ENCODE assay signal across 8 cellular contexts in genomic region chr12:49232940-49233841, GRCh38. TPM values are rescaled to one million over a fixed set of nuclear protein-coding genes. Genes with fewer than 3 reads are reported as not detected.
A peak's percentile ranks its signal among the peaks of the same experiment; 100 is the strongest.
DNase-seq lines count a peak whose midpoint lies in the region; ATAC-seq and TF ChIP-seq lines count a peak whose summit lies in the region.

No MANE protein-coding gene starts in this region.

- H2AFZ ChIP-seq in ACC112 (ENCODE audit: low read length, unreplicated experiment): peak overlapping the region; percentile 37

- H3K79me2 ChIP-seq in ACC112 (ENCODE audit: control insufficient read depth, insufficient read depth, low read length, unreplicated experiment): no peaks in the 10 kb centered on the region

- H3K27ac ChIP-seq in ACC112 (ENCODE audit: low read depth, low read length) (no peak overlapping the region), HL-60 (replicated peaks) (peak overlapping the region; percentile 97), muscle layer of duodenum (ENCODE audit: low read length) (peak overlapping the region; percentile 95)

- H3K9me3 ChIP-seq in muscle layer of duodenum (ENCODE audit: control insufficient read depth in 1 of 2, low read length in 2 of 2): no peaks in the 10 kb centered on the region

- H3K27me3 Mint-ChIP-seq in endothelial cell (ENCODE audit: unreplicated experiment): peaks cover 5% of the 10 kb centered on the region

- H3K9me3 Mint-ChIP-seq in endothelial cell (ENCODE audit: unreplicated experiment): no peaks in the 10 kb centered on the region

- H3K27ac Mint-ChIP-seq in endothelial cell (ENCODE audit: unreplicated experiment): peak overlapping the region; percentile 74

- no peak for ATAC-seq in HG02571 (IDR thresholded peaks at IDR 0.05; ENCODE audit: unreplicated experiment)
- no peak for ATAC-seq in GM18511 (IDR thresholded peaks at IDR 0.05; ENCODE audit: unreplicated experiment)

- H3K4me1 ChIP-seq in ACC112 (ENCODE audit: control insufficient read depth, insufficient read depth, low read length, unreplicated experiment): peaks cover 15% of the 10 kb centered on the region
- H3K4me1 ChIP-seq in muscle layer of duodenum (ENCODE audit: control insufficient read depth in 1 of 2, insufficient read depth in 2 of 2, low read length in 2 of 2): peaks cover 3 to 28% of the 10 kb centered on the region in 2 donors

- TF ChIP-seq CTCF in HL-60 (IDR thresholded peaks at IDR 0.05; ENCODE audit: insufficient read depth, low read length): no peak
- no peak for TF ChIP-seq CTCF in endothelial cell (IDR thresholded peaks at IDR 0.05; ENCODE audit: unreplicated experiment)
- no peak for TF ChIP-seq CTCF in GM13976 (IDR thresholded peaks at IDR 0.05; ENCODE audit: borderline replicate concordance, control extremely low read depth, extremely low read depth, insufficient read depth, missing control alignments)

- DNase-seq in HL-60 (ENCODE audit: low read depth in 1 of 2, low spot score in 1 of 2) (peak in 1 of 2 experiments; percentile 28), OCI-M1 (lab: John Stamatoyannopoulos, UW) (peak; percentile 94), endothelial cell (ENCODE audit: low spot score) (peak; percentile 57), GM13976 (ENCODE audit: low spot score) (no peak)

- H3K4me1 Mint-ChIP-seq in endothelial cell (ENCODE audit: unreplicated experiment): peaks cover 13% of the 10 kb centered on the region

- H3K4me3 Mint-ChIP-seq in endothelial cell (ENCODE audit: unreplicated experiment): peak overlapping the region; percentile 73

- H3K27me3 ChIP-seq in ACC112 (ENCODE audit: insufficient read depth, low read length): no peaks in the 10 kb centered on the region
- no peaks in the 10 kb centered on the region for H3K27me3 ChIP-seq in HL-60 (ENCODE audit: insufficient read depth, poor library complexity, severe bottlenecking)
- H3K27me3 ChIP-seq in muscle layer of duodenum (ENCODE audit: low read depth, low read length): no peaks in the 10 kb centered on the region

- no peaks in the 10 kb centered on the region for H3K36me3 Mint-ChIP-seq in endothelial cell (ENCODE audit: low read depth, unreplicated experiment)

- H3K36me3 ChIP-seq in ACC112 (ENCODE audit: insufficient read depth, low read length) (no peaks in the 10 kb centered on the region), muscle layer of duodenum (ENCODE audit: control insufficient read depth in 1 of 2, insufficient read depth in 2 of 2, low read length in 2 of 2) (no peaks in the 10 kb centered on the region)

- H3K4me3 ChIP-seq in ACC112 (ENCODE audit: low read depth, low read length) (peak overlapping the region; percentile 48), HL-60 (replicated peaks; ENCODE audit: insufficient read depth, low read length) (peak overlapping the region; percentile 35), muscle layer of duodenum (ENCODE audit: low read depth in 1 of 2, low read length in 2 of 2) (peak overlapping the region; percentile 1 to 61)

- in situ Hi-C loops in GM13976 (cut with MboI; ENCODE audit: low sequenced_read_pairs, unreplicated experiment): loop anchor here (10.0 kb wide), 1 partner anchor 168 kb away; the partner anchor contains the start of genes KMT2D and RHEBL1

RNA-seq across cellular contexts. Expression of gene TUBA1C, which starts 31.7 kb away (rescaled TPM):
- total RNA-seq in endothelial cell (ENCODE audit: unreplicated experiment): 129 TPM

RNA-seq across cellular contexts. Expression of gene TUBA1A, which starts 44.3 kb away (rescaled TPM):
- total RNA-seq in endothelial cell (ENCODE audit: unreplicated experiment): 924 TPM
